ENCODE assay signal across 8 cellular contexts in the genomic region with DNA sequence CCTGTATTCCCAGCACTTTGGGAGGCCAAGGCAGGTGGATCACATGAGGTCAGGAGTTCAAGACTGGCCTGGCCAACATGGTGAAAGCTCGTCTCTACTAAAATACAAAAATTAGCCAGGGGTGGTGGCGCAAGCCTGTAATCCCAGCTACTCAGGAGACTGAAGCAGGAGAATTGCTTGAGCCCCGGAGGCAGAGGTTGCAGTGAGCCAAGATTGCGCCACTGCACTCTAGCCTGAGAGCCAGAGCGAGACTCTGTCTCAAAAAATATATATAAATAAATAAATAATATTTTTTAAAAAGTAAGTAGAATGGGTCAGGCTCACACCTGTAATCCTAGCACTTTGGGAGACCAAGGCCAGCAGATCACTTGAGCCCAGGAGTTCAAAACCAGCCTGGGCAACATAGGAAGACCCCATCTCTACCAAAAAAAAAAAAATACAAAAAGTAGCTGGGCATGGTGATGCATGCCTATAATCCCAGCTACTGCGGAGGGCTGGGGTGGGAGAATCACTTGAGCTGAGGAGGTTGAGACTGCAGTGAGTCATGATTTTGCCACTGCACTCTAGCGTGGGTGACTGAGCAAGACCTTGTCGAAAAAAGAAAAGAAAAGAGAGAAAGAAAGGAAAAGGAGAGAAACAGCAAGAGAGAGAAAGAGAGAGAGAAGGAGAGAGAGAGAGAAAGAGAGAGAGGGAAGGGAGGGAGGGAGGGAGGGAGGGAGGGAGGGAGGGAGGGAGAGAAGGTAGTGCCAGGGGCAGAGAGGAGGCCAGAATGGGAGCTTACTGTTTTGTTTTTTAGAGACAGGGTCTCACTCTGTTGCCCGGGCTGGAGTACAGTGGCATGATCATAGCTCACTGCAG. TPM values are rescaled to one million over a fixed set of nuclear protein-coding genes. Genes with fewer than 3 reads are reported as not detected.
DNase-seq lines count a peak whose midpoint lies in the region; ATAC-seq and TF ChIP-seq lines count a peak whose summit lies in the region.
"Not testable (repeated sequence)": the region's sequence is repeated elsewhere in the genome, so short reads cannot be mapped to it uniquely, and the experiment has no call there.

No MANE protein-coding gene starts in this region.

- not testable (repeated sequence) for H3K9me1 ChIP-seq in IMR-90 (ENCODE audit: insufficient read depth, low read length)

- not testable (repeated sequence) for H2BK120ac ChIP-seq in IMR-90 (ENCODE audit: low read depth, low read length)

- peak overlapping the region; percentile 2; the same call in 1 of the 2 replicates for H3K4ac ChIP-seq in IMR-90 (ENCODE audit: low read depth, low read length)

- in situ Hi-C loops in IMR-90 (cut with MboI; ENCODE audit: low sequenced_read_pairs), result not testable (repeated sequence)

- not testable (repeated sequence) for H2BK20ac ChIP-seq in IMR-90 (ENCODE audit: low read depth, low read length)

- H4K20me1 ChIP-seq in IMR-90 (ENCODE audit: insufficient read depth, low read length), result peaks cover 46% of the 10 kb centered on the region

- H3K79me1 ChIP-seq in IMR-90 (ENCODE audit: low read depth in 1 of 2, low read length in 2 of 2), result peaks cover 49 to 76% of the 10 kb centered on the region in 2 experiments

- DNase-seq in CD14-positive monocyte (ENCODE audit: low spot score); activated naive CD8-positive, alpha-beta T cell treated with anti-CD3 and anti-CD28 coated beads, Interleukin-2, amount 10 ng/mL, durations not matched to agents 7 days and 5 days; chondrocyte (ENCODE audit: low spot score); nephron progenitor cell; stimulated activated effector memory CD8-positive, alpha-beta T cell treated with anti-CD3 and anti-CD28 coated beads, Interleukin-12 subunit alpha, Interleukin-12 subunit beta, amount 100 ng/mL, for 72 hours (ENCODE audit: low spot score in 2 of 2): not testable (repeated sequence)
- DNase-seq in IMR-90 (peak; percentile 88), SIG-M5 treated with dmso at 0.1 percent for 504 hours (lab: John Stamatoyannopoulos, UW; ENCODE audit: unreplicated experiment) (peak; percentile 53), foreskin keratinocyte (peak; percentile 11 to 40)

- not testable (repeated sequence) for H3K36me3 ChIP-seq in IMR-90 (ENCODE audit: control insufficient read depth, insufficient read depth, low read length)

- not testable (repeated sequence) for H3K9me3 Mint-ChIP-seq in CD14-positive monocyte; activated naive CD8-positive, alpha-beta T cell treated with anti-CD3 and anti-CD28 coated beads, Interleukin-2, amount 10 ng/mL, durations not matched to agents 7 days and 5 days; chondrocyte (ENCODE audit: low read depth); nephron progenitor cell; stimulated activated effector memory CD8-positive, alpha-beta T cell treated with anti-CD3 and anti-CD28 coated beads, Interleukin-12 subunit alpha, Interleukin-12 subunit beta, amount 100 ng/mL, for 72 hours

- H2AFZ ChIP-seq in IMR-90 (replicated peaks; ENCODE audit: low read length, poor library complexity), result not testable (repeated sequence)

- peak overlapping the region; percentile 35; the same call in 1 of the 2 replicates for H3K27ac ChIP-seq in IMR-90 (ENCODE audit: insufficient read depth, low read length)
- not testable (repeated sequence) for H3K27ac ChIP-seq in foreskin keratinocyte

- not testable (repeated sequence) for H3K27me3 ChIP-seq in IMR-90 (ENCODE audit: control insufficient read depth, insufficient read depth, low read length); foreskin keratinocyte

- H3K9ac ChIP-seq in IMR-90 (ENCODE audit: low read depth, low read length), result peak overlapping the region; percentile 26; the same call in 1 of the 2 replicates

- not testable (repeated sequence) for H2BK15ac ChIP-seq in IMR-90 (ENCODE audit: low read depth, low read length)

- dilution Hi-C loops in IMR-90 (cut with HindIII; ENCODE audit: low sequenced_read_pairs, unreplicated experiment), result not testable (repeated sequence)

- not testable (repeated sequence) for H3K4me2 ChIP-seq in IMR-90 (ENCODE audit: low read depth, low read length)

- H3K56ac ChIP-seq in IMR-90 (ENCODE audit: extremely low read depth, insufficient read depth, low read length), result not testable (repeated sequence)

- not testable (repeated sequence) for BruUV-seq in IMR-90 (replicated peaks; lab: Mats Ljungman, UMichigan)

- not testable (repeated sequence) for H3K27me3 Mint-ChIP-seq in CD14-positive monocyte (ENCODE audit: low read depth in 3 of 3); activated naive CD8-positive, alpha-beta T cell treated with anti-CD3 and anti-CD28 coated beads, Interleukin-2, amount 10 ng/mL, durations not matched to agents 7 days and 5 days; chondrocyte (ENCODE audit: low read depth); nephron progenitor cell (ENCODE audit: low read depth, poor library complexity)

- H3K4me1 Mint-ChIP-seq in CD14-positive monocyte (peaks cover 57% of the 10 kb centered on the region), chondrocyte (ENCODE audit: low read depth) (peaks cover 51% of the 10 kb centered on the region)
- H3K4me1 Mint-ChIP-seq in activated naive CD8-positive, alpha-beta T cell treated with anti-CD3 and anti-CD28 coated beads, Interleukin-2, amount 10 ng/mL, durations not matched to agents 7 days and 5 days, result peaks cover 33% of the 10 kb centered on the region
- H3K4me1 Mint-ChIP-seq in nephron progenitor cell, result not testable (repeated sequence)
- H3K4me1 Mint-ChIP-seq in stimulated activated effector memory CD8-positive, alpha-beta T cell treated with anti-CD3 and anti-CD28 coated beads, Interleukin-12 subunit alpha, Interleukin-12 subunit beta, amount 100 ng/mL, for 72 hours, result peaks cover 31% of the 10 kb centered on the region

- H3K4me3 Mint-ChIP-seq in CD14-positive monocyte (peak overlapping the region in 1 of 2 donors; percentile 12), chondrocyte (ENCODE audit: unreplicated experiment) (peak overlapping the region; percentile 56)
- not testable (repeated sequence) for H3K4me3 Mint-ChIP-seq in activated naive CD8-positive, alpha-beta T cell treated with anti-CD3 and anti-CD28 coated beads, Interleukin-2, amount 10 ng/mL, durations not matched to agents 7 days and 5 days; nephron progenitor cell; stimulated activated effector memory CD8-positive, alpha-beta T cell treated with anti-CD3 and anti-CD28 coated beads, Interleukin-12 subunit alpha, Interleukin-12 subunit beta, amount 100 ng/mL, for 72 hours

- not testable (repeated sequence) for TF ChIP-seq RAD21 in IMR-90 (IDR thresholded peaks at IDR 0.05; ENCODE audit: low read length)

- intact Hi-C loops in CD14-positive monocyte (cut with micrococcal nuclease); IMR-90 (cut with micrococcal nuclease): not testable (repeated sequence)

- H3K4me1 ChIP-seq in IMR-90 (ENCODE audit: control insufficient read depth, insufficient read depth, low read length); foreskin keratinocyte: not testable (repeated sequence)

- not testable (repeated sequence) for H4K8ac ChIP-seq in IMR-90 (ENCODE audit: low read depth in 2 of 2, low read length in 2 of 2)

- H3K23ac ChIP-seq in IMR-90 (ENCODE audit: low read depth, low read length), result not testable (repeated sequence)

- not testable (repeated sequence) for H2AK5ac ChIP-seq in IMR-90 (ENCODE audit: low read depth, low read length)

- ATAC-seq in IMR-90 (ENCODE audit: low read depth), result peak; percentile 96
- ATAC-seq in activated naive CD8-positive, alpha-beta T cell treated with anti-CD3 and anti-CD28 coated beads, Interleukin-2, amount 10 ng/mL, durations not matched to agents 7 days and 5 days (ENCODE audit: low read depth); foreskin keratinocyte; stimulated activated effector memory CD8-positive, alpha-beta T cell treated with anti-CD3 and anti-CD28 coated beads, Interleukin-12 subunit alpha, Interleukin-12 subunit beta, amount 100 ng/mL, for 72 hours: not testable (repeated sequence)

- H4K91ac ChIP-seq in IMR-90 (ENCODE audit: insufficient read depth, low read depth, low read length), result not testable (repeated sequence)

- peak overlapping the region; percentile 64 for H2BK5ac ChIP-seq in IMR-90 (ENCODE audit: low read depth, low read length, poor library complexity, severe bottlenecking)

- TF ChIP-seq POLR2A in IMR-90 (IDR thresholded peaks at IDR 0.05; ENCODE audit: low read depth, low read length), result not testable (repeated sequence)

- POLR2A ChIA-PET in IMR-90 (lab: Charles Lee; ENCODE audit: unreplicated experiment), result not testable (repeated sequence)
- POLR2A ChIA-PET in activated naive CD8-positive, alpha-beta T cell treated with anti-CD3 and anti-CD28 coated beads, Interleukin-2, amount 10 ng/mL, durations not matched to agents 7 days and 5 days (lab: Charles Lee), result interaction anchor here (0.6 kb wide), 1 partner anchor 42 kb away, joined by 4 read pairs; no protein-coding TSS in a partner anchor

- CTCF ChIA-PET in IMR-90 (lab: Yijun Ruan, JAX), result not testable (repeated sequence)

- H2AK9ac ChIP-seq in IMR-90 (replicated peaks; ENCODE audit: low read depth, low read length, poor library complexity), result not testable (repeated sequence)

- not testable (repeated sequence) for H3K14ac ChIP-seq in IMR-90 (replicated peaks; ENCODE audit: low read depth, low read length)

- H3K9me3 ChIP-seq in IMR-90 (ENCODE audit: control insufficient read depth, insufficient read depth, low read length), result not testable (repeated sequence)

- H3K36me3 Mint-ChIP-seq in CD14-positive monocyte (peaks cover 12 to 13% of the 10 kb centered on the region in 2 donors), nephron progenitor cell (ENCODE audit: low read depth) (peaks cover 33% of the 10 kb centered on the region)
- H3K36me3 Mint-ChIP-seq in activated naive CD8-positive, alpha-beta T cell treated with anti-CD3 and anti-CD28 coated beads, Interleukin-2, amount 10 ng/mL, durations not matched to agents 7 days and 5 days; chondrocyte (ENCODE audit: low read depth); stimulated activated effector memory CD8-positive, alpha-beta T cell treated with anti-CD3 and anti-CD28 coated beads, Interleukin-12 subunit alpha, Interleukin-12 subunit beta, amount 100 ng/mL, for 72 hours: not testable (repeated sequence)

- not testable (repeated sequence) for H3K4me3 ChIP-seq in IMR-90 (ENCODE audit: insufficient read depth, low read depth, low read length)

- H3K27ac Mint-ChIP-seq in CD14-positive monocyte (peak overlapping the region; percentile 35 to 89 (median 72)), chondrocyte (ENCODE audit: unreplicated experiment) (peak overlapping the region; percentile 94), nephron progenitor cell (peak overlapping the region; percentile 68)
- H3K27ac Mint-ChIP-seq in activated naive CD8-positive, alpha-beta T cell treated with anti-CD3 and anti-CD28 coated beads, Interleukin-2, amount 10 ng/mL, durations not matched to agents 7 days and 5 days, result peak overlapping the region; percentile 15
- peak overlapping the region; percentile 18 for H3K27ac Mint-ChIP-seq in stimulated activated effector memory CD8-positive, alpha-beta T cell treated with anti-CD3 and anti-CD28 coated beads, Interleukin-12 subunit alpha, Interleukin-12 subunit beta, amount 100 ng/mL, for 72 hours

- H3K18ac ChIP-seq in IMR-90 (ENCODE audit: low read depth, low read length), result not testable (repeated sequence)

- not testable (repeated sequence) for H4K5ac ChIP-seq in IMR-90 (ENCODE audit: low read depth, low read length)

- TF ChIP-seq CTCF in CD14-positive monocyte (IDR thresholded peaks at IDR 0.05); IMR-90 (conservative IDR thresholded peaks at IDR 0.05; ENCODE audit: low read depth, low read length); chondrocyte (IDR thresholded peaks at IDR 0.05); foreskin keratinocyte (conservative IDR thresholded peaks at IDR 0.05); nephron progenitor cell (IDR thresholded peaks at IDR 0.05): not testable (repeated sequence)

- WGBS in IMR-90 (ENCODE audit: extremely low coverage in 2 of 2, insufficient read length in 1 of 2), 2 experiments, result no CpG with 5 or more reads among the region's 9 CpGs

RNA-seq across cellular contexts. Expression of gene NUDT3, which starts 26.5 kb away (rescaled TPM):
- 10 to 100 TPM in 1 of 2 donors, 1 to 10 TPM in 1; 9.3 to 10.9 TPM for polyA plus RNA-seq in CD14-positive monocyte
- 17.2 and 21.4 TPM in 2 replicates for total RNA-seq in IMR-90 (2012; rRNA removed)
- 9.1 and 10.1 TPM in 2 replicates for polyA plus RNA-seq in IMR-90 (2012; rRNA removed)
- 3.8 and 4.5 TPM in 2 replicates for polyA plus RNA-seq in IMR-90 (2012; cell fraction: cytosol; rRNA removed)
- 3.1 and 12.1 TPM in 2 replicates for polyA plus RNA-seq in IMR-90 (2012; cell fraction: nucleus; rRNA removed; ENCODE audit: low replicate concordance)
- total RNA-seq in activated naive CD8-positive, alpha-beta T cell treated with anti-CD3 and anti-CD28 coated beads, Interleukin-2, amount 10 ng/mL, durations not matched to agents 7 days and 5 days, result 10 to 100 TPM; 17.7 to 18.7 TPM
- 21.6 to 25.9 TPM (median 22.0 TPM) in 3 replicates for total RNA-seq in chondrocyte
- 24.8 and 26.7 TPM in 2 replicates for total RNA-seq in foreskin keratinocyte
- polyA plus RNA-seq in foreskin keratinocyte, result 7.1 and 8.1 TPM in 2 replicates

RNA-seq across cellular contexts. Expression of gene RPS10, which starts 59.9 kb away (rescaled TPM):
- polyA plus RNA-seq in CD14-positive monocyte (1,000 to 10,000 TPM in 1 of 2 donors, 100 to 1,000 TPM in 1; 645 to 1,054 TPM), IMR-90 (2012; rRNA removed) (4,105 and 5,462 TPM in 2 replicates), foreskin keratinocyte (3,077 and 3,184 TPM in 2 replicates)
- total RNA-seq in IMR-90 (2012; rRNA removed) (3,662 and 5,584 TPM in 2 replicates), chondrocyte (751 to 941 TPM (median 771 TPM) in 3 replicates), foreskin keratinocyte (1,970 and 2,018 TPM in 2 replicates)
- polyA plus RNA-seq in IMR-90 (2012; cell fraction: cytosol; rRNA removed), result 6,022 and 9,107 TPM in 2 replicates
- 1,293 and 1,327 TPM in 2 replicates for polyA plus RNA-seq in IMR-90 (2012; cell fraction: nucleus; rRNA removed; ENCODE audit: low replicate concordance)
- 1,000 to 10,000 TPM; 1,507 to 1,529 TPM for total RNA-seq in activated naive CD8-positive, alpha-beta T cell treated with anti-CD3 and anti-CD28 coated beads, Interleukin-2, amount 10 ng/mL, durations not matched to agents 7 days and 5 days

Comparison
In these comparisons a context has a peak if more than half of its experiments do, and no peak if none do; other contexts are left out.
1. H3K27ac Mint-ChIP-seq: peak in every context shown above with its lines; median percentile 94 in chondrocyte; 72 in CD14-positive monocyte; 68 in nephron progenitor cell; 18 in stimulated activated effector memory CD8-positive, alpha-beta T cell treated with anti-CD3 and anti-CD28 coated beads, Interleukin-12 subunit alpha, Interleukin-12 subunit beta, amount 100 ng/mL, for 72 hours; 15 in activated naive CD8-positive, alpha-beta T cell treated with anti-CD3 and anti-CD28 coated beads, Interleukin-2, amount 10 ng/mL, durations not matched to agents 7 days and 5 days.